In genomic region chr7:42194218-42194617, GRCh38 we compare ENCODE assay signal across 1 cellular context.
TF ChIP-seq lines count a peak whose summit lies in the region.

No MANE protein-coding gene starts in this region.

TF ChIP-seq in WTC11, 78 proteins besides CTCF, POLR2A, EP300 and RAD21 (continued from another document):
- TF ChIP-seq ZMAT4 (CRISPR knock-in tag; IDR thresholded peaks at IDR 0.05), result no peak
- TF ChIP-seq ZNF232 (CRISPR knock-in tag; IDR thresholded peaks at IDR 0.05), result no peak
- no peak for TF ChIP-seq NFE2L1 (CRISPR knock-in tag; IDR thresholded peaks at IDR 0.05)
- no peak for TF ChIP-seq NR3C1 (CRISPR knock-in tag; conservative IDR thresholded peaks at IDR 0.05; ENCODE audit: low read depth)
